Comparison of ENCODE assay signal across 18 cellular contexts in the genomic region with DNA sequence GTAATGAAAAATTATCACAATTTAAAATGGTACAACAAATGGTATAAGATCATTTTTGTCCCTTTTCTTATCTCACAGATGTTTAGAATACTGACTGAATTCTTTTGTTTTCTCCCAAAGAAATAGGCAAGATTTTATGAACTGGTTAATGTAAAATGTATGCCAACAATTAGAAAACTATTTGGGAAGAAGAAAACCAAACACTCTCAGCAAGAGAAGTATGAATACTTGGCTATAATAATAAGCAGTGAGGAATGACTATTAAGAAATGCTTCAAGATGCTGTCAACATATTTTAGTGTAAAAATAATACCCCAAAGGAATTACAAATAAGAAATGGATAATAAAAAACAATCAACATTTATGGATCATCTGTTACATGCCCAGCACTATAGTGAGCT. TPM values are rescaled to one million over a fixed set of nuclear protein-coding genes. Genes with fewer than 3 reads are reported as not detected.
"Had no signal": no experiment of that assay in that cellular context is flagged by ENCODE, and none has a peak within 500 bp of the region (broad histone marks: within the 10 kb centered on the region; RNA-seq: fewer than 3 reads in every experiment).

No MANE protein-coding gene starts in this region.

- DNase-seq: activated CD4-positive, alpha-beta T cell treated with anti-CD3 and anti-CD28 coated beads, Interleukin-2, amount 50 U/mL, for 4 hours; activated gamma-delta T cell; adrenal gland; dorsolateral prefrontal cortex; gastrocnemius medialis; head of caudate nucleus; kidney; left ventricle myocardium superior; naive thymus-derived CD8-positive, alpha-beta T cell; sigmoid colon; stimulated activated CD4-positive, alpha-beta T cell treated with anti-CD3 and anti-CD28 coated beads, Interleukin-12 subunit alpha, Interleukin-12 subunit beta, amount 100 ng/mL, for 4 hours; stimulated activated CD4-positive, alpha-beta T cell treated with anti-CD3 and anti-CD28 coated beads, Interleukin-1b, Interleukin-23, amount 100 ng/mL, for 48 hours; stimulated activated CD8-positive, alpha-beta memory T cell treated with anti-CD3 and anti-CD28 coated beads, Interleukin-4, amount 100 ng/mL, for 48 hours; stimulated activated naive CD4-positive, alpha-beta T cell; thyroid gland; WERI-Rb-1 had no signal

- H3K79me2 ChIP-seq: parathyroid adenoma had no signal

- H3K36me3 ChIP-seq: thyroid gland had no signal

- H3K9ac ChIP-seq: parathyroid adenoma had no signal

- H3K4me1 ChIP-seq: adrenal gland, gastrocnemius medialis, parathyroid adenoma, thyroid gland had no signal

- H2AFZ ChIP-seq: parathyroid adenoma had no signal

- H3K27me3 ChIP-seq: adrenal gland, dorsolateral prefrontal cortex, gastrocnemius medialis, sigmoid colon, thyroid gland had no signal

- H3K4me3 ChIP-seq: adrenal gland, dorsolateral prefrontal cortex, gastrocnemius medialis, sigmoid colon, thyroid gland had no signal

- H3K9me3 ChIP-seq: adrenal gland, gastrocnemius medialis, sigmoid colon, thyroid gland had no signal

- H3K27ac ChIP-seq: adrenal gland, dorsolateral prefrontal cortex, gastrocnemius medialis, parathyroid adenoma, sigmoid colon, thyroid gland, WERI-Rb-1 had no signal

- ATAC-seq: gastrocnemius medialis; left ventricle myocardium superior; naive thymus-derived CD8-positive, alpha-beta T cell had no signal

RNA-seq across cellular contexts. Expression of gene GXYLT2, which starts 58.1 kb away (rescaled TPM):
- total RNA-seq: naive thymus-derived CD8-positive, alpha-beta T cell; T-helper 2 cell treated with Interferon-gamma antibody and Interleukin-4, amounts not matched to agents 100 ng/mL and 5 ng/mL, for 36 hours had no signal
- polyA plus RNA-seq: naive thymus-derived CD8-positive, alpha-beta T cell had no signal
